In genomic region chr2:144670080-144670479, GRCh38 we compare ENCODE assay signal across 17 cellular contexts.
DNase-seq lines count a peak whose midpoint lies in the region; ATAC-seq and TF ChIP-seq lines count a peak whose summit lies in the region.
"Had no signal": no experiment of that assay in that cellular context is flagged by ENCODE, and none has a peak within 500 bp of the region (broad histone marks: within the 10 kb centered on the region; RNA-seq: fewer than 3 reads in every experiment).

No MANE protein-coding gene starts in this region.

- H3K4me3 Mint-ChIP-seq in activated B cell treated with CpG ODN at 0.5 μM for 24 hours (no peak overlapping the region), memory B cell (no peak overlapping the region)
- no peak overlapping the region for H3K4me3 Mint-ChIP-seq in stimulated activated effector memory CD8-positive, alpha-beta T cell treated with anti-CD3 and anti-CD28 coated beads, Interleukin-12 subunit alpha, Interleukin-12 subunit beta, amount 100 ng/mL, for 72 hours
- H3K4me3 Mint-ChIP-seq: CD8-positive, alpha-beta T cell had no signal

- ATAC-seq in activated B cell treated with CpG ODN at 0.5 μM for 24 hours (ENCODE audit: low read depth) (peak; percentile 71), memory B cell (ENCODE audit: low read depth) (peak; percentile 70), GM19397 (IDR thresholded peaks at IDR 0.05; ENCODE audit: unreplicated experiment) (no peak)
- ATAC-seq in stimulated activated effector memory CD8-positive, alpha-beta T cell treated with anti-CD3 and anti-CD28 coated beads, Interleukin-12 subunit alpha, Interleukin-12 subunit beta, amount 100 ng/mL, for 72 hours, result no peak
- ATAC-seq: CD8-positive, alpha-beta T cell; HCT116 had no signal

- no peaks in the 10 kb centered on the region for H3K27me3 Mint-ChIP-seq in activated B cell treated with CpG ODN at 0.5 μM for 24 hours
- H3K27me3 Mint-ChIP-seq in memory B cell, result no peaks in the 10 kb centered on the region

- H3K9me2 ChIP-seq in GM23248 (ENCODE audit: insufficient read depth), result no peaks in the 10 kb centered on the region

- no peaks in the 10 kb centered on the region for H3K9me3 ChIP-seq in BLaER1
- H3K9me3 ChIP-seq in HEK293 (ENCODE audit: control insufficient read depth, insufficient read depth, low read depth, low read length), result no peaks in the 10 kb centered on the region
- H3K9me3 ChIP-seq in GM23248 (ENCODE audit: low read depth), result no peaks in the 10 kb centered on the region
- H3K9me3 ChIP-seq: BE2C had no signal

- H2AFZ ChIP-seq in GM23248, result no peak overlapping the region

- POLR2A ChIA-PET in HEK293 (lab: Yijun Ruan, JAX), result no interaction called here
- POLR2A ChIA-PET in activated B cell treated with CpG ODN at 0.5 μM for 24 hours (lab: Charles Lee), result interaction anchor here (0.9 to 1.4 kb wide), 2 partner anchors 9 to 32 kb away, joined by 4 to 6 read pairs; no protein-coding TSS in a partner anchor

- intact Hi-C loops in activated B cell treated with CpG ODN at 0.5 μM for 24 hours (cut with micrococcal nuclease), result no loop called here

- no peaks in the 10 kb centered on the region for H3K36me3 Mint-ChIP-seq in activated B cell treated with CpG ODN at 0.5 μM for 24 hours (ENCODE audit: low read depth)
- no peaks in the 10 kb centered on the region for H3K36me3 Mint-ChIP-seq in memory B cell
- no peaks in the 10 kb centered on the region for H3K36me3 Mint-ChIP-seq in stimulated activated effector memory CD8-positive, alpha-beta T cell treated with anti-CD3 and anti-CD28 coated beads, Interleukin-12 subunit alpha, Interleukin-12 subunit beta, amount 100 ng/mL, for 72 hours
- H3K36me3 Mint-ChIP-seq: CD8-positive, alpha-beta T cell had no signal

- 94% methylated on average over 2 of the region's 2 CpGs for WGBS in GM23248 (ENCODE audit: low coverage in 1 of 2, low lambda C conversion rate in 2 of 2, missing lambda C conversion rate in 2 of 2), 2 experiments

- peak overlapping the region; percentile 74 for H3K4me2 ChIP-seq in BLaER1
- no peak overlapping the region for H3K4me2 ChIP-seq in GM23248 (ENCODE audit: unreplicated experiment)
- H3K4me2 ChIP-seq: KMS-11 had no signal

- H3K4me3 ChIP-seq in BLaER1 (peak overlapping the region; percentile 29), HEK293 (ENCODE audit: low read depth, low read length) (no peak overlapping the region), GM23248 (no peak overlapping the region)

- no peak overlapping the region for H3K27ac Mint-ChIP-seq in activated B cell treated with CpG ODN at 0.5 μM for 24 hours
- no peak overlapping the region for H3K27ac Mint-ChIP-seq in memory B cell
- no peak overlapping the region for H3K27ac Mint-ChIP-seq in stimulated activated effector memory CD8-positive, alpha-beta T cell treated with anti-CD3 and anti-CD28 coated beads, Interleukin-12 subunit alpha, Interleukin-12 subunit beta, amount 100 ng/mL, for 72 hours
- H3K27ac Mint-ChIP-seq: CD8-positive, alpha-beta T cell had no signal

- peaks cover 79% of the 10 kb centered on the region for H3K4me1 ChIP-seq in BLaER1
- no peaks in the 10 kb centered on the region for H3K4me1 ChIP-seq in HEK293 (ENCODE audit: control insufficient read depth, insufficient read depth, low read length)
- H3K4me1 ChIP-seq in GM23248 (ENCODE audit: insufficient read depth), result peaks cover 4% of the 10 kb centered on the region; the same call in 1 of the 2 replicates
- H3K4me1 ChIP-seq: BE2C had no signal

- CTCF ChIA-PET in HEK293 (lab: Yijun Ruan, JAX), result no interaction called here
- CTCF ChIA-PET in activated B cell treated with CpG ODN at 0.5 μM for 24 hours (lab: Charles Lee), result no interaction called here

- peak overlapping the region; percentile 64 for H3K27ac ChIP-seq in BLaER1
- no peak overlapping the region for H3K27ac ChIP-seq in HEK293 (ENCODE audit: extremely low read depth, low read depth, low read length)
- no peak overlapping the region for H3K27ac ChIP-seq in GM23248
- H3K27ac ChIP-seq: KMS-11 had no signal

- no peaks in the 10 kb centered on the region for H3F3A ChIP-seq in GM23248 (ENCODE audit: insufficient read depth)

- no peaks in the 10 kb centered on the region for H4K20me1 ChIP-seq in BLaER1
- no peaks in the 10 kb centered on the region for H4K20me1 ChIP-seq in GM23248 (ENCODE audit: insufficient read depth)

- in situ Hi-C loops in GM23248 (cut with MboI), result no loop called here

- TF ChIP-seq CTCF in HEK293 (tag by site-specific recombination; IDR thresholded peaks at IDR 0.05), result no peak
- no peak for TF ChIP-seq CTCF in activated B cell treated with CpG ODN at 0.5 μM for 24 hours (IDR thresholded peaks at IDR 0.05)

- H3K9ac ChIP-seq in BLaER1 (peak overlapping the region; percentile 49; the same call in 1 of the 2 replicates), GM23248 (no peak overlapping the region)
- H3K9ac ChIP-seq: KMS-11 had no signal

- H3K36me3 ChIP-seq in BLaER1 (no peaks in the 10 kb centered on the region), HEK293 (ENCODE audit: control insufficient read depth in 2 of 2, insufficient read depth in 1 of 2, low read length in 2 of 2) (no peaks in the 10 kb centered on the region), GM23248 (ENCODE audit: low read depth) (no peaks in the 10 kb centered on the region)
- H3K36me3 ChIP-seq: BE2C had no signal

- H3K4me1 Mint-ChIP-seq in activated B cell treated with CpG ODN at 0.5 μM for 24 hours (peaks cover 30% of the 10 kb centered on the region), memory B cell (peaks cover 13% of the 10 kb centered on the region)
- H3K4me1 Mint-ChIP-seq in stimulated activated effector memory CD8-positive, alpha-beta T cell treated with anti-CD3 and anti-CD28 coated beads, Interleukin-12 subunit alpha, Interleukin-12 subunit beta, amount 100 ng/mL, for 72 hours, result peaks cover 6% of the 10 kb centered on the region

- no peaks in the 10 kb centered on the region for H3K9me3 Mint-ChIP-seq in activated B cell treated with CpG ODN at 0.5 μM for 24 hours
- no peaks in the 10 kb centered on the region for H3K9me3 Mint-ChIP-seq in memory B cell
- no peaks in the 10 kb centered on the region for H3K9me3 Mint-ChIP-seq in stimulated activated effector memory CD8-positive, alpha-beta T cell treated with anti-CD3 and anti-CD28 coated beads, Interleukin-12 subunit alpha, Interleukin-12 subunit beta, amount 100 ng/mL, for 72 hours
- H3K9me3 Mint-ChIP-seq: CD8-positive, alpha-beta T cell had no signal

- H3K27me3 ChIP-seq in BLaER1, result no peaks in the 10 kb centered on the region
- H3K27me3 ChIP-seq in GM23248 (replicated peaks; ENCODE audit: insufficient read depth), result no peaks in the 10 kb centered on the region
- H3K27me3 ChIP-seq: BE2C had no signal

- DNase-seq in activated B cell treated with CpG ODN at 0.5 μM for 24 hours (no peak), memory B cell (ENCODE audit: low spot score in 2 of 2) (no peak), NCI-H1436 (lab: John Stamatoyannopoulos, UW) (no peak), GM23248 (no peak)
- no peak for DNase-seq in stimulated activated effector memory CD8-positive, alpha-beta T cell treated with anti-CD3 and anti-CD28 coated beads, Interleukin-12 subunit alpha, Interleukin-12 subunit beta, amount 100 ng/mL, for 72 hours (ENCODE audit: low spot score in 2 of 2)
- DNase-seq: BE2C; CD8-positive, alpha-beta T cell; DMS53; NCI-H1417 treated with DMSO at 0.1 percent for 48 hours; NCI-H2029 treated with DMSO at 0.1 percent for 48 hours; NCI-H2171; NCI-H526 had no signal

- H3K79me2 ChIP-seq in GM23248 (ENCODE audit: insufficient read depth), result no peaks in the 10 kb centered on the region

TF ChIP-seq in HEK293, 187 proteins besides CTCF, POLR2A, EP300 and RAD21:
- TF ChIP-seq GLIS1 (tag by site-specific recombination; IDR thresholded peaks at IDR 0.05) (peak; percentile 49), SETDB1 (IDR thresholded peaks at IDR 0.05; ENCODE audit: insufficient read length, low read length) (no peak), ZNF555 (tag by site-specific recombination; conservative IDR thresholded peaks at IDR 0.05) (no peak)

Comparison
In these comparisons a context has a peak if more than half of its experiments do, and no peak if none do; other contexts are left out.
1. ATAC-seq: peak in activated B cell treated with CpG ODN at 0.5 μM for 24 hours (single experiment) and memory B cell (single experiment); none in GM19397 (single experiment) and stimulated activated effector memory CD8-positive, alpha-beta T cell treated with anti-CD3 and anti-CD28 coated beads, Interleukin-12 subunit alpha, Interleukin-12 subunit beta, amount 100 ng/mL, for 72 hours (single experiment).